In genomic region chr9:34279431-34279830, GRCh38 we compare ENCODE assay signal across 15 cellular contexts. TPM values are rescaled to one million over a fixed set of nuclear protein-coding genes. Genes with fewer than 3 reads are reported as not detected.
DNase-seq lines count a peak whose midpoint lies in the region; ATAC-seq and TF ChIP-seq lines count a peak whose summit lies in the region.
"Had no signal": no experiment of that assay in that cellular context is flagged by ENCODE, and none has a peak within 500 bp of the region (broad histone marks: within the 10 kb centered on the region; RNA-seq: fewer than 3 reads in every experiment).

No MANE protein-coding gene starts in this region.

- no peaks in the 10 kb centered on the region for H3K9me3 Mint-ChIP-seq in naive thymus-derived CD4-positive, alpha-beta T cell
- H3K9me3 Mint-ChIP-seq: activated naive CD4-positive, alpha-beta T cell treated with anti-CD3 and anti-CD28 coated beads for 36 hours had no signal

- no peaks in the 10 kb centered on the region for H3K27me3 ChIP-seq in naive thymus-derived CD4-positive, alpha-beta T cell (ENCODE audit: control insufficient read depth in 2 of 2, insufficient read depth in 2 of 2, low read length in 2 of 2)
- H3K27me3 ChIP-seq: brain microvascular endothelial cell, right atrium auricular region, upper lobe of right lung had no signal

- peaks cover 0 to 8% (median 7%) of the 10 kb centered on the region in 7 donors for H3K4me1 Mint-ChIP-seq in naive thymus-derived CD4-positive, alpha-beta T cell

- no peak overlapping the region for H3K4me3 ChIP-seq in foreskin fibroblast (ENCODE audit: low read depth in 1 of 2, low read length in 2 of 2)
- H3K4me3 ChIP-seq in naive thymus-derived CD4-positive, alpha-beta T cell (ENCODE audit: low read length): no peak overlapping the region
- H3K4me3 ChIP-seq: right atrium auricular region, upper lobe of right lung had no signal

- no peaks in the 10 kb centered on the region for H3K36me3 ChIP-seq in naive thymus-derived CD4-positive, alpha-beta T cell (ENCODE audit: control insufficient read depth in 2 of 3, insufficient read depth in 3 of 3, low read length in 3 of 3)
- H3K36me3 ChIP-seq: brain microvascular endothelial cell, right atrium auricular region, upper lobe of right lung had no signal

- peak; percentile 77 for DNase-seq in COLO668 (lab: John Stamatoyannopoulos, UW; ENCODE audit: unreplicated experiment)
- peak; percentile 67 for DNase-seq in HT1080 (ENCODE audit: low read depth)
- peak; percentile 81 for DNase-seq in NCI-H69 (lab: John Stamatoyannopoulos, UW)
- DNase-seq in foreskin fibroblast: peak; percentile 12 to 26
- no peak for DNase-seq in naive thymus-derived CD4-positive, alpha-beta T cell
- no peak for DNase-seq in stimulated activated CD4-positive, alpha-beta T cell treated with anti-CD3 and anti-CD28 coated beads, Interleukin-4, amount 100 ng/mL, for 24 hours
- DNase-seq: activated naive CD4-positive, alpha-beta T cell treated with anti-CD3 and anti-CD28 coated beads for 36 hours; brain microvascular endothelial cell; NCI-H1436 treated with DMSO at 0.1 percent for 48 hours; upper lobe of right lung had no signal

- H3K27ac ChIP-seq in naive thymus-derived CD4-positive, alpha-beta T cell (ENCODE audit: low read depth, low read length): no peak overlapping the region
- H3K27ac ChIP-seq: brain microvascular endothelial cell, right atrium auricular region, upper lobe of right lung had no signal

- no peak for TF ChIP-seq CTCF in foreskin fibroblast (IDR thresholded peaks at IDR 0.05; ENCODE audit: low read depth, low read length)

- intact Hi-C loops in naive thymus-derived CD4-positive, alpha-beta T cell (cut with micrococcal nuclease): no loop called here

- ATAC-seq in HG02678 (IDR thresholded peaks at IDR 0.05; ENCODE audit: unreplicated experiment) (no peak), GM18870 (IDR thresholded peaks at IDR 0.05; ENCODE audit: unreplicated experiment) (no peak)
- ATAC-seq in naive thymus-derived CD4-positive, alpha-beta T cell: no peak
- ATAC-seq: HepG2, left lobe of liver, upper lobe of right lung had no signal

- CTCF ChIA-PET in naive thymus-derived CD4-positive, alpha-beta T cell (lab: Charles Lee): no interaction called here

- H3K36me3 Mint-ChIP-seq in naive thymus-derived CD4-positive, alpha-beta T cell: peaks cover 0 to 2% (median 0%) of the 10 kb centered on the region in 5 donors

- no peaks in the 10 kb centered on the region for H3K9me3 ChIP-seq in naive thymus-derived CD4-positive, alpha-beta T cell (ENCODE audit: control insufficient read depth in 2 of 3, low read length in 3 of 3)
- H3K9me3 ChIP-seq: right atrium auricular region, upper lobe of right lung had no signal

- POLR2A ChIA-PET in naive thymus-derived CD4-positive, alpha-beta T cell (lab: Charles Lee): no interaction called here

- no peak overlapping the region for H3K4me3 Mint-ChIP-seq in naive thymus-derived CD4-positive, alpha-beta T cell
- H3K4me3 Mint-ChIP-seq: activated naive CD4-positive, alpha-beta T cell treated with anti-CD3 and anti-CD28 coated beads for 36 hours had no signal

- H3K4me1 ChIP-seq in naive thymus-derived CD4-positive, alpha-beta T cell (ENCODE audit: control insufficient read depth in 2 of 2, insufficient read depth in 2 of 2, low read length in 2 of 2): no peaks in the 10 kb centered on the region
- H3K4me1 ChIP-seq: right atrium auricular region, upper lobe of right lung had no signal

- H3K27me3 Mint-ChIP-seq in naive thymus-derived CD4-positive, alpha-beta T cell: no peaks in the 10 kb centered on the region

- H3K27ac Mint-ChIP-seq in naive thymus-derived CD4-positive, alpha-beta T cell: no peak overlapping the region
- H3K27ac Mint-ChIP-seq: activated naive CD4-positive, alpha-beta T cell treated with anti-CD3 and anti-CD28 coated beads for 36 hours had no signal

RNA-seq across cellular contexts. Expression of gene KIF24, which starts 49.6 kb away (rescaled TPM):
- total RNA-seq in HT1080 (2014; rRNA removed; shearing (Covaris generic)): 5.8 and 8.3 TPM in 2 replicates
- polyA plus RNA-seq in HT1080 (2015; cell fraction: cytosol; rRNA removed): 1.8 and 2.0 TPM in 2 replicates
- polyA plus RNA-seq in HT1080 (2015; cell fraction: nucleus; rRNA removed): 5.4 and 5.7 TPM in 2 replicates
- total RNA-seq in naive thymus-derived CD4-positive, alpha-beta T cell: 1 to 10 TPM in 1 of 5 experiments, under 1 TPM in 4; 0.11 to 6.0 (median 0.35) TPM
- under 1 TPM; 0.19 to 0.23 TPM for polyA plus RNA-seq in naive thymus-derived CD4-positive, alpha-beta T cell

RNA-seq across cellular contexts. Expression of gene NUDT2, which starts 49.9 kb away (rescaled TPM):
- total RNA-seq in HT1080 (2014; rRNA removed; shearing (Covaris generic)): 14.1 and 23.5 TPM in 2 replicates
- 27.3 and 27.6 TPM in 2 replicates for polyA plus RNA-seq in HT1080 (2015; cell fraction: cytosol; rRNA removed)
- polyA plus RNA-seq in HT1080 (2015; cell fraction: nucleus; rRNA removed): 17.3 and 18.5 TPM in 2 replicates
- total RNA-seq in naive thymus-derived CD4-positive, alpha-beta T cell: 10 to 100 TPM in 4 of 5 experiments, 1 to 10 TPM in 1; 7.5 to 30.0 (median 22.7) TPM
- polyA plus RNA-seq in naive thymus-derived CD4-positive, alpha-beta T cell: 10 to 100 TPM; 27.7 to 63.3 TPM

Comparison
In these comparisons a context has a peak if more than half of its experiments do, and no peak if none do; other contexts are left out.
1. DNase-seq: peak in COLO668 (single experiment), HT1080 (single experiment), NCI-H69 (single experiment) and foreskin fibroblast (2 of 2); none in naive thymus-derived CD4-positive, alpha-beta T cell (0 of 9) and stimulated activated CD4-positive, alpha-beta T cell treated with anti-CD3 and anti-CD28 coated beads, Interleukin-4, amount 100 ng/mL, for 24 hours (single experiment).